ENCODE assay signal across 1 cellular context in genomic region chr10:70759769-70760168, GRCh38.
A peak's percentile ranks its signal among the peaks of the same experiment; 100 is the strongest.
TF ChIP-seq lines count a peak whose summit lies in the region.

No MANE protein-coding gene starts in this region.

TF ChIP-seq in K562, 482 proteins besides CTCF, POLR2A, EP300 and RAD21 (continued from another document):
- no peak for TF ChIP-seq RNF219 (CRISPR knock-in tag; IDR thresholded peaks at IDR 0.05)
- peak; percentile 55; the same call in 1 of the 2 replicates for TF ChIP-seq ATF7 (IDR thresholded peaks at IDR 0.05)
- no peak for TF ChIP-seq E2F5 (CRISPR knock-in tag; IDR thresholded peaks at IDR 0.05)
- TF ChIP-seq ZBTB7A (IDR thresholded peaks at IDR 0.05; ENCODE audit: borderline replicate concordance, control insufficient read depth, low read depth, low read length): no peak
- TF ChIP-seq ZNF395 (CRISPR knock-in tag; IDR thresholded peaks at IDR 0.05): no peak
- TF ChIP-seq CXXC5 (CRISPR knock-in tag; IDR thresholded peaks at IDR 0.05): peak; percentile 71
- TF ChIP-seq FOXJ2 (tag; IDR thresholded peaks at IDR 0.05): 0 out of 2 replicates have a peak, but pooled peaks have one; percentile 17
- no peak for TF ChIP-seq MXD1 (CRISPR knock-in tag; IDR thresholded peaks at IDR 0.05; ENCODE audit: borderline replicate concordance, poor library complexity, severe bottlenecking)
- TF ChIP-seq PATZ1 (CRISPR knock-in tag; IDR thresholded peaks at IDR 0.05; ENCODE audit: borderline replicate concordance): no peak
- TF ChIP-seq RBM39 (optimal IDR thresholded peaks at IDR 0.05; ENCODE audit: low read depth, low read length): no peak
- TF ChIP-seq ZNF699 (CRISPR knock-in tag; IDR thresholded peaks at IDR 0.05; ENCODE audit: insufficient replicate concordance): no peak
- no peak for TF ChIP-seq ETV1 (tag; conservative IDR thresholded peaks at IDR 0.05; ENCODE audit: low read depth)
- TF ChIP-seq MTA1 (IDR thresholded peaks at IDR 0.05; ENCODE audit: borderline replicate concordance): no peak; the same call in 1 of the 2 replicates
- TF ChIP-seq MEF2A (IDR thresholded peaks at IDR 0.05; ENCODE audit: control insufficient read depth, low read depth, low read length): no peak
- TF ChIP-seq CEBPB (tag; IDR thresholded peaks at IDR 0.05): peak; percentile 23; the same call in 1 of the 2 replicates
- 0 out of 2 replicates have a peak, but pooled peaks have one; percentile 20 for TF ChIP-seq ZNF12 (CRISPR knock-in tag; IDR thresholded peaks at IDR 0.05)
- TF ChIP-seq SETDB1 (IDR thresholded peaks at IDR 0.05; ENCODE audit: low read length): no peak
- TF ChIP-seq XRCC3 (IDR thresholded peaks at IDR 0.05): no peak
- TF ChIP-seq ZBTB33 (CRISPR knock-in tag; IDR thresholded peaks at IDR 0.05): 0 out of 2 replicates have a peak, but pooled peaks have one; percentile 46
- no peak for TF ChIP-seq ZNF140 (CRISPR knock-in tag; IDR thresholded peaks at IDR 0.05)
- TF ChIP-seq ZNF766 (CRISPR knock-in tag; conservative IDR thresholded peaks at IDR 0.05): no peak
- peak in 1 of 2 experiments; percentile 45; a peak in 1 of 4 replicates for TF ChIP-seq NRF1 (conservative IDR thresholded peaks at IDR 0.05 in 1 of 2, IDR thresholded peaks at IDR 0.05 in 1 of 2)
- peak; percentile 44 for TF ChIP-seq EP400 (IDR thresholded peaks at IDR 0.05)
- TF ChIP-seq MYBL2 (IDR thresholded peaks at IDR 0.05; ENCODE audit: low read depth): no peak
- no peak for TF ChIP-seq MYBL2 (CRISPR knock-in tag; IDR thresholded peaks at IDR 0.05; ENCODE audit: borderline replicate concordance)
- no peak for TF ChIP-seq ZNF232 (CRISPR knock-in tag; IDR thresholded peaks at IDR 0.05)
- TF ChIP-seq SMAD4 (CRISPR knock-in tag; conservative IDR thresholded peaks at IDR 0.05): peak; percentile 32; the same call in 1 of the 2 replicates
- TF ChIP-seq BHLHE40 (IDR thresholded peaks at IDR 0.05; ENCODE audit: low read length): no peak
- no peak for TF ChIP-seq FOXA1 (IDR thresholded peaks at IDR 0.05; ENCODE audit: borderline replicate concordance)
TF ChIP-seq in K562: peak in this region for 22.
